In the genomic region with DNA sequence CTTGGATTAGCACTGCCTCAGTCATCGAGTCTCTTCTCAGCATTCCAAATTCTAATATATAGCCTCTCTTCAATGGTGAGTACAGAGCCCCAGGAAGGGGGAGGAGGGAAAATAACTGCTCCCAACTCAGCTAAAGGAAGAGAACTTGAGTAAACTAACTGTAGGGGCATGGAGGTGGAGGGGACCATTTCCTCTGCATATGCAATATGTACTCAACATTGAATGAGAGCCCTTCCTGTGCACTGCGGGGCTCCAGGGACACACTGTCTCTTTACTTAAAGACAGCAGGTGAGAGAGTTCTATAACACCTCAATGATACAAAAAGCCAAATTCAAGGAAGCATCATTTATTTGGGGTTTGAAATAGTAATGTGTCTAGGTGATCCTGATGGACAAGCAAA, we compare ENCODE assay signal across 1 cellular context.
TF ChIP-seq lines count a peak whose summit lies in the region.

No MANE protein-coding gene starts in this region.

TF ChIP-seq in IMR-90, 13 proteins besides CTCF, POLR2A, EP300 and RAD21:
- TF ChIP-seq, protein P1, sequence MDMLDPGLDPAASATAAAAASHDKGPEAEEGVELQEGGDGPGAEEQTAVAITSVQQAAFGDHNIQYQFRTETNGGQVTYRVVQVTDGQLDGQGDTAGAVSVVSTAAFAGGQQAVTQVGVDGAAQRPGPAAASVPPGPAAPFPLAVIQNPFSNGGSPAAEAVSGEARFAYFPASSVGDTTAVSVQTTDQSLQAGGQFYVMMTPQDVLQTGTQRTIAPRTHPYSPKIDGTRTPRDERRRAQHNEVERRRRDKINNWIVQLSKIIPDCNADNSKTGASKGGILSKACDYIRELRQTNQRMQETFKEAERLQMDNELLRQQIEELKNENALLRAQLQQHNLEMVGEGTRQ (IDR thresholded peaks at IDR 0.05; ENCODE audit: low read depth, low read length) = no peak
- TF ChIP-seq MAFK (IDR thresholded peaks at IDR 0.05; ENCODE audit: low read depth, low read length) = no peak
- TF ChIP-seq CEBPB (IDR thresholded peaks at IDR 0.05; ENCODE audit: low read depth, low read length) = no peak
- no peak for TF ChIP-seq BHLHE40 (IDR thresholded peaks at IDR 0.05; ENCODE audit: low read depth, low read length)
- TF ChIP-seq RCOR1 (IDR thresholded peaks at IDR 0.05; ENCODE audit: insufficient replicate concordance, low read length) = no peak
- TF ChIP-seq FOS (IDR thresholded peaks at IDR 0.05; ENCODE audit: low read depth, low read length) = no peak
- TF ChIP-seq, protein P2, sequence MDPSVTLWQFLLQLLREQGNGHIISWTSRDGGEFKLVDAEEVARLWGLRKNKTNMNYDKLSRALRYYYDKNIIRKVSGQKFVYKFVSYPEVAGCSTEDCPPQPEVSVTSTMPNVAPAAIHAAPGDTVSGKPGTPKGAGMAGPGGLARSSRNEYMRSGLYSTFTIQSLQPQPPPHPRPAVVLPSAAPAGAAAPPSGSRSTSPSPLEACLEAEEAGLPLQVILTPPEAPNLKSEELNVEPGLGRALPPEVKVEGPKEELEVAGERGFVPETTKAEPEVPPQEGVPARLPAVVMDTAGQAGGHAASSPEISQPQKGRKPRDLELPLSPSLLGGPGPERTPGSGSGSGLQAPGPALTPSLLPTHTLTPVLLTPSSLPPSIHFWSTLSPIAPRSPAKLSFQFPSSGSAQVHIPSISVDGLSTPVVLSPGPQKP (IDR thresholded peaks at IDR 0.05; ENCODE audit: borderline replicate concordance, low read depth, low read length) = no peak
- TF ChIP-seq MAZ (IDR thresholded peaks at IDR 0.05; ENCODE audit: borderline replicate concordance, low read depth, low read length) = no peak
- no peak for TF ChIP-seq RFX5 (IDR thresholded peaks at IDR 0.05; ENCODE audit: low read depth, low read length)
- no peak for TF ChIP-seq NFE2L2 (IDR thresholded peaks at IDR 0.05; ENCODE audit: low read depth, low read length)
